1 cellular context compared by ENCODE assay signal in genomic region chr12:110543252-110543959, GRCh38.
TF ChIP-seq lines count a peak whose summit lies in the region.

No MANE protein-coding gene starts in this region.

TF ChIP-seq in HEK293, 187 proteins besides CTCF, POLR2A, EP300 and RAD21 (continued from another document):
- TF ChIP-seq PRDM10 (tag by site-specific recombination; IDR thresholded peaks at IDR 0.05) (0 out of 2 replicates have a peak, but pooled peaks have one; percentile 21), ZNF148 (tag by site-specific recombination; IDR thresholded peaks at IDR 0.05; ENCODE audit: borderline replicate concordance) (no peak), GLIS1 (tag by site-specific recombination; IDR thresholded peaks at IDR 0.05) (peak; percentile 45), ZNF530 (tag by site-specific recombination; IDR thresholded peaks at IDR 0.05; ENCODE audit: low read depth) (no peak), ZNF274 (IDR thresholded peaks at IDR 0.05; ENCODE audit: low read length) (no peak), ZNF274 (tag by site-specific recombination; IDR thresholded peaks at IDR 0.05; ENCODE audit: borderline replicate concordance) (no peak), ZNF660 (tag by site-specific recombination; IDR thresholded peaks at IDR 0.05) (peak; percentile 65; the same call in 1 of the 2 replicates), ZSCAN23 (tag by site-specific recombination; IDR thresholded peaks at IDR 0.05) (no peak), PATZ1 (tag by site-specific recombination; IDR thresholded peaks at IDR 0.05) (peak; percentile 75), OSR2 (tag by site-specific recombination; IDR thresholded peaks at IDR 0.05) (peak; percentile 88), ZNF510 (tag by site-specific recombination; IDR thresholded peaks at IDR 0.05; ENCODE audit: insufficient replicate concordance) (no peak), ZNF2 (tag by site-specific recombination; IDR thresholded peaks at IDR 0.05) (0 out of 2 replicates have a peak, but pooled peaks have one; percentile 62), ZNF664 (tag by site-specific recombination; IDR thresholded peaks at IDR 0.05) (peak; percentile 99), ZNF48 (tag by site-specific recombination; IDR thresholded peaks at IDR 0.05) (no peak), IKZF3 (tag by site-specific recombination; IDR thresholded peaks at IDR 0.05) (peak; percentile 59; the same call in 1 of the 2 replicates), ZNF596 (tag by site-specific recombination; IDR thresholded peaks at IDR 0.05) (no peak), GLI4 (tag by site-specific recombination; IDR thresholded peaks at IDR 0.05) (no peak), ZNF518A (tag by site-specific recombination; conservative IDR thresholded peaks at IDR 0.05; ENCODE audit: low read depth) (no peak), ZNF24 (tag by site-specific recombination; IDR thresholded peaks at IDR 0.05) (peak; percentile 85; the same call in 1 of the 2 replicates), HOXD13 (CRISPR knock-in tag; IDR thresholded peaks at IDR 0.05; ENCODE audit: borderline replicate concordance) (no peak), ZNF521 (tag by site-specific recombination; IDR thresholded peaks at IDR 0.05) (no peak), ZSCAN16 (tag by site-specific recombination; IDR thresholded peaks at IDR 0.05) (peak; percentile 56; the same call in 1 of the 2 replicates), SETDB1 (IDR thresholded peaks at IDR 0.05; ENCODE audit: insufficient read length, low read length) (no peak), ZNF514 (tag by site-specific recombination; IDR thresholded peaks at IDR 0.05) (no peak), ZNF549 (tag by site-specific recombination; IDR thresholded peaks at IDR 0.05) (no peak)
TF ChIP-seq in HEK293: peak in this region for 34.
